Comparison of ENCODE assay signal across 8 cellular contexts in genomic region chr3:11059090-11059798, GRCh38.
DNase-seq lines count a peak whose midpoint lies in the region; ATAC-seq and TF ChIP-seq lines count a peak whose summit lies in the region.

No MANE protein-coding gene starts in this region.

- H3K27me3 Mint-ChIP-seq in Calu3 (ENCODE audit: unreplicated experiment): peaks cover 14% of the 10 kb centered on the region
- peaks cover 9% of the 10 kb centered on the region for H3K27me3 Mint-ChIP-seq in HFFc6 (ENCODE audit: insufficient read depth)

- no peak overlapping the region for H3K4me3 ChIP-seq in OCI-LY3 (ENCODE audit: low read length)
- no peak overlapping the region for H3K4me3 ChIP-seq in ascending aorta

- no peak overlapping the region for H2AFZ ChIP-seq in OCI-LY3 (ENCODE audit: low read depth, low read length)

- ATAC-seq in HG02938 (IDR thresholded peaks at IDR 0.05; ENCODE audit: unreplicated experiment): no peak

- H3K27ac Mint-ChIP-seq in Calu3 (ENCODE audit: unreplicated experiment): no peak overlapping the region
- H3K27ac Mint-ChIP-seq in HFFc6: no peak overlapping the region

- H3K4me2 ChIP-seq in OCI-LY3 (ENCODE audit: low read length): no peak overlapping the region

- H3K4me3 Mint-ChIP-seq in Calu3 (ENCODE audit: low read depth, unreplicated experiment) (no peak overlapping the region), HFFc6 (no peak overlapping the region)

- CTCF ChIA-PET in Calu3 (lab: Charles Lee): interaction anchor here (1.0 kb wide), 1 partner anchor 276 kb away, joined by 6 read pairs; no protein-coding TSS in a partner anchor

- no peaks in the 10 kb centered on the region for H4K20me1 ChIP-seq in OCI-LY3 (ENCODE audit: insufficient read depth, low read length)

- no TSS peak for BruUV-seq in Calu3 (replicated peaks; lab: Mats Ljungman, UMichigan)

- H3K9me3 Mint-ChIP-seq in Calu3 (ENCODE audit: low read depth, unreplicated experiment): peaks cover 5% of the 10 kb centered on the region
- H3K9me3 Mint-ChIP-seq in HFFc6: peaks cover 12% of the 10 kb centered on the region; the same call in 1 of the 2 replicates

- H3K4me1 ChIP-seq in OCI-LY3 (ENCODE audit: low read length): no peaks in the 10 kb centered on the region
- peaks cover 0 to 8% of the 10 kb centered on the region in 2 donors for H3K4me1 ChIP-seq in ascending aorta

- no peaks in the 10 kb centered on the region for H3K36me3 ChIP-seq in OCI-LY3 (replicated peaks; ENCODE audit: low read depth, low read length)
- no peaks in the 10 kb centered on the region for H3K36me3 ChIP-seq in ascending aorta

- H3K4me1 Mint-ChIP-seq in Calu3 (ENCODE audit: low read depth, unreplicated experiment) (no peaks in the 10 kb centered on the region), HFFc6 (ENCODE audit: low read depth) (no peaks in the 10 kb centered on the region)

- intact Hi-C loops in Calu3 (cut with micrococcal nuclease; ENCODE audit: unreplicated experiment) (loop anchor here (1.0 kb wide), 3 partner anchors 108 to 301 kb away; no protein-coding TSS in a partner anchor), ascending aorta (cut with DNase I) (loop anchor here (1.0 kb wide), 2 partner anchors 114 to 301 kb away; no protein-coding TSS in a partner anchor)

- H3K36me3 Mint-ChIP-seq in Calu3 (ENCODE audit: insufficient read depth, unreplicated experiment) (no peaks in the 10 kb centered on the region), HFFc6 (ENCODE audit: low read depth) (no peaks in the 10 kb centered on the region; the same call in 1 of the 2 replicates)

- no peaks in the 10 kb centered on the region for H3K79me2 ChIP-seq in OCI-LY3 (ENCODE audit: low read length)

- DNase-seq in Calu3 (peak; percentile 66), HFFc6 (peak; percentile 73), ascending aorta (ENCODE audit: low spot score in 2 of 2) (peak in 1 of 2 donors; percentile 74), hippocampal formation (lab: John Stamatoyannopoulos, UW) (peak; percentile 70 to 81), smooth muscle cell of the brain vasculature (ENCODE audit: low read depth, low spot score) (peak; percentile 39), DMS79 (lab: John Stamatoyannopoulos, UW) (no peak)

- peak; percentile 61 for TF ChIP-seq CTCF in Calu3 (IDR thresholded peaks at IDR 0.05; ENCODE audit: unreplicated experiment)
- TF ChIP-seq CTCF in HFFc6 (IDR thresholded peaks at IDR 0.05): peak; percentile 89
- peak; percentile 60 for TF ChIP-seq CTCF in OCI-LY3 (IDR thresholded peaks at IDR 0.05; ENCODE audit: low read depth, low read length)
- peak; percentile 58 to 85 (median 70) for TF ChIP-seq CTCF in ascending aorta (IDR thresholded peaks at IDR 0.05)

- no peak overlapping the region for H3K27ac ChIP-seq in OCI-LY3 (ENCODE audit: low read length)
- no peak overlapping the region for H3K27ac ChIP-seq in ascending aorta

- no peak overlapping the region for H3K9ac ChIP-seq in OCI-LY3 (ENCODE audit: low read length)

- H3K27me3 ChIP-seq in OCI-LY3 (ENCODE audit: low read depth, low read length) (peaks cover 17% of the 10 kb centered on the region; the same call in 1 of the 2 replicates), ascending aorta (no peaks in the 10 kb centered on the region)

- H3K9me3 ChIP-seq in OCI-LY3 (ENCODE audit: insufficient read depth, low read length) (no peaks in the 10 kb centered on the region), ascending aorta (no peaks in the 10 kb centered on the region)
